In genomic region chr10:119891849-119892187, GRCh38 we compare ENCODE assay signal across 8 cellular contexts. TPM values are rescaled to one million over a fixed set of nuclear protein-coding genes. Genes with fewer than 3 reads are reported as not detected.
DNase-seq lines count a peak whose midpoint lies in the region; ATAC-seq and TF ChIP-seq lines count a peak whose summit lies in the region.
"Not testable (repeated sequence)": the region's sequence is repeated elsewhere in the genome, so short reads cannot be mapped to it uniquely, and the experiment has no call there.

No MANE protein-coding gene starts in this region.

- H3K4me3 ChIP-seq in GM12875 (ENCODE audit: low read depth, low read length) = peak overlapping the region; percentile 88
- peak overlapping the region; percentile 93 for H3K4me3 ChIP-seq in PC-3 (ENCODE audit: low read length)
- H3K4me3 ChIP-seq in cardiac muscle cell = peak overlapping the region; percentile 100
- H3K4me3 ChIP-seq in mononuclear cell (ENCODE audit: low read length) = peak overlapping the region; percentile 84
- H3K4me3 ChIP-seq in sigmoid colon = peak overlapping the region; percentile 67 to 96 (median 82)
- H3K4me3 ChIP-seq in uterus = peak overlapping the region; percentile 88 to 92

- H3K9me2 ChIP-seq in PC-3 (replicated peaks; ENCODE audit: low read length) = not testable (repeated sequence)

- not testable (repeated sequence) for BruUV-seq in PC-3 (replicated peaks; lab: Mats Ljungman, UMichigan)

- H3K79me2 ChIP-seq in PC-3 (ENCODE audit: low read length) = peaks cover 50% of the 10 kb centered on the region

- CTCF ChIA-PET in PC-3 (lab: Charles Lee) = not testable (repeated sequence)

- H3K27me3 ChIP-seq in PC-3 (ENCODE audit: low read length); cardiac muscle cell; mononuclear cell (ENCODE audit: insufficient read depth, low read length); sigmoid colon; uterus: not testable (repeated sequence)

- H3K4me1 Mint-ChIP-seq in activated T-cell treated with anti-CD3 and anti-CD28 coated beads, Interleukin-2, amount 50 U/mL, for 72 hours (ENCODE audit: low read depth) = peaks cover 46% of the 10 kb centered on the region
- peaks cover 40% of the 10 kb centered on the region for H3K4me1 Mint-ChIP-seq in chondrocyte (ENCODE audit: low read depth)

- TF ChIP-seq POLR2A in sigmoid colon (IDR thresholded peaks at IDR 0.05); uterus (IDR thresholded peaks at IDR 0.05): not testable (repeated sequence)

- not testable (repeated sequence) for TF ChIP-seq EP300 in sigmoid colon (IDR thresholded peaks at IDR 0.05)

- not testable (repeated sequence) for H3K27me3 Mint-ChIP-seq in activated T-cell treated with anti-CD3 and anti-CD28 coated beads, Interleukin-2, amount 50 U/mL, for 72 hours (ENCODE audit: low read depth); chondrocyte (ENCODE audit: low read depth)

- H4K20me1 ChIP-seq in PC-3 (ENCODE audit: low read length) = peaks cover 22% of the 10 kb centered on the region

- H3K9me3 Mint-ChIP-seq in activated T-cell treated with anti-CD3 and anti-CD28 coated beads, Interleukin-2, amount 50 U/mL, for 72 hours; chondrocyte (ENCODE audit: low read depth): not testable (repeated sequence)

- DNase-seq in PC-3; activated T-cell treated with anti-CD3 and anti-CD28 coated beads, Interleukin-2, amount 50 U/mL, for 72 hours; chondrocyte (ENCODE audit: low spot score); cardiac muscle cell (ENCODE audit: low read depth in 1 of 2, low spot score in 1 of 2); sigmoid colon; uterus: not testable (repeated sequence)

- H2AFZ ChIP-seq in PC-3 (ENCODE audit: low read length) = peak overlapping the region; percentile 94

- H3F3A ChIP-seq in PC-3 (ENCODE audit: low read length, unreplicated experiment) = not testable (repeated sequence)

- peak overlapping the region; percentile 98 for H3K27ac Mint-ChIP-seq in activated T-cell treated with anti-CD3 and anti-CD28 coated beads, Interleukin-2, amount 50 U/mL, for 72 hours
- H3K27ac Mint-ChIP-seq in chondrocyte (ENCODE audit: unreplicated experiment) = peak overlapping the region; percentile 98

- H3K9me3 ChIP-seq in PC-3 (ENCODE audit: low read length); cardiac muscle cell (ENCODE audit: low read depth); mononuclear cell (ENCODE audit: low read depth, low read length); sigmoid colon; uterus: not testable (repeated sequence)

- ATAC-seq in PC-3; activated T-cell treated with anti-CD3 and anti-CD28 coated beads, Interleukin-2, amount 50 U/mL, for 72 hours (replicated peaks in 1 of 2): not testable (repeated sequence)

- not testable (repeated sequence) for H3K36me3 ChIP-seq in PC-3 (ENCODE audit: low read depth, low read length); cardiac muscle cell; sigmoid colon; uterus

- peak overlapping the region; percentile 95 to 100 for H3K4me3 Mint-ChIP-seq in activated T-cell treated with anti-CD3 and anti-CD28 coated beads, Interleukin-2, amount 50 U/mL, for 72 hours
- peak overlapping the region; percentile 99 for H3K4me3 Mint-ChIP-seq in chondrocyte (ENCODE audit: unreplicated experiment)

- peaks cover 29% of the 10 kb centered on the region for H3K4me1 ChIP-seq in PC-3 (ENCODE audit: insufficient read depth, low read length)
- peaks cover 19% of the 10 kb centered on the region for H3K4me1 ChIP-seq in cardiac muscle cell (ENCODE audit: low read depth)
- H3K4me1 ChIP-seq in mononuclear cell (ENCODE audit: insufficient read depth, low read length) = peaks cover 39% of the 10 kb centered on the region
- H3K4me1 ChIP-seq in sigmoid colon = peaks cover 0 to 44% (median 35%) of the 10 kb centered on the region in 4 donors
- peaks cover 0 to 11% of the 10 kb centered on the region in 2 donors for H3K4me1 ChIP-seq in uterus

- not testable (repeated sequence) for H3K36me3 Mint-ChIP-seq in activated T-cell treated with anti-CD3 and anti-CD28 coated beads, Interleukin-2, amount 50 U/mL, for 72 hours (ENCODE audit: insufficient read depth in 2 of 2); chondrocyte (ENCODE audit: low read depth)

- 58 to 66% methylated on average over 14 of the region's 14 CpGs for WGBS in sigmoid colon, 2 donors

- H3K27ac ChIP-seq in PC-3 (ENCODE audit: low read length) (peak overlapping the region; percentile 24; the same call in 1 of the 2 replicates), sigmoid colon (peak overlapping the region; percentile 86 to 93 (median 90)), uterus (peak overlapping the region; percentile 85 to 91)
- not testable (repeated sequence) for H3K27ac ChIP-seq in cardiac muscle cell

- POLR2A ChIA-PET in PC-3 (lab: Charles Lee; ENCODE audit: unreplicated experiment) = not testable (repeated sequence)

- not testable (repeated sequence) for TF ChIP-seq CTCF in GM12875 (IDR thresholded peaks at IDR 0.05; ENCODE audit: borderline replicate concordance, insufficient read depth, low read depth, low read length); PC-3 (conservative IDR thresholded peaks at IDR 0.05; ENCODE audit: low read depth, low read length); chondrocyte (IDR thresholded peaks at IDR 0.05); cardiac muscle cell (IDR thresholded peaks at IDR 0.05; ENCODE audit: low read depth, low read length); sigmoid colon (IDR thresholded peaks at IDR 0.05); uterus (IDR thresholded peaks at IDR 0.05)

- peak overlapping the region; percentile 96 for H3K9ac ChIP-seq in PC-3 (ENCODE audit: low read length)

- peak overlapping the region; percentile 98 for H3K4me2 ChIP-seq in PC-3 (ENCODE audit: low read length)

- intact Hi-C loops in PC-3 (cut with micrococcal nuclease) (loop anchor here (1.0 kb wide), 1 partner anchor 20 kb away; the partner anchor contains the start of gene MCMBP), sigmoid colon (cut with DNase I) (loop anchor here (1.0 to 5.0 kb wide), 2 partner anchors 19 to 295 kb away; partner anchors contain the start of gene TIAL1)
- intact Hi-C loops in uterus (cut with DNase I; ENCODE audit: low total_unique reads) = not testable (repeated sequence)

RNA-seq across cellular contexts. Expression of gene SEC23IP, which starts 0.7 kb away (rescaled TPM):
- total RNA-seq in PC-3 (2014; rRNA removed) = 39.3 and 42.7 TPM in 2 replicates
- total RNA-seq in activated T-cell treated with anti-CD3 and anti-CD28 coated beads, Interleukin-2, amount 50 U/mL, for 72 hours = 10 to 100 TPM; 47.8 to 57.9 TPM
- total RNA-seq in chondrocyte = 65.2 to 90.3 TPM (median 70.0 TPM) in 3 replicates
- total RNA-seq in cardiac muscle cell = 22.9 and 42.1 TPM in 2 replicates
- polyA plus RNA-seq in cardiac muscle cell = 40.8 and 42.8 TPM in 2 replicates
- 17.8 TPM for total RNA-seq in mononuclear cell
- 10 to 100 TPM; 17.5 to 31.4 (median 19.1) TPM for total RNA-seq in sigmoid colon
- polyA plus RNA-seq in sigmoid colon = 10 to 100 TPM in 2 of 3 donors, 1 to 10 TPM in 1; 8.3 to 28.8 (median 13.4) TPM
- 10 to 100 TPM in 3 of 4 donors, 1 to 10 TPM in 1; 8.7 to 70.9 (median 26.5) TPM for total RNA-seq in uterus

RNA-seq across cellular contexts. Expression of gene MCMBP, which starts 19.2 kb away (rescaled TPM):
- total RNA-seq in PC-3 (2014; rRNA removed) (34.7 and 36.1 TPM in 2 replicates), chondrocyte (43.9 to 52.6 TPM (median 45.1 TPM) in 3 replicates), cardiac muscle cell (29.2 and 41.1 TPM in 2 replicates), mononuclear cell (29.6 TPM), sigmoid colon (10 to 100 TPM; 36.8 to 64.9 (median 63.9) TPM), uterus (10 to 100 TPM; 69.4 to 84.7 (median 76.7) TPM)
- total RNA-seq in activated T-cell treated with anti-CD3 and anti-CD28 coated beads, Interleukin-2, amount 50 U/mL, for 72 hours = 10 to 100 TPM; 90.8 to 99.2 TPM
- polyA plus RNA-seq in cardiac muscle cell (39.7 and 46.3 TPM in 2 replicates), sigmoid colon (10 to 100 TPM; 20.4 to 29.3 (median 25.4) TPM)
